Comparison of ENCODE assay signal across 8 cellular contexts in genomic region chr9:114506082-114506390, GRCh38. TPM values are rescaled to one million over a fixed set of nuclear protein-coding genes. Genes with fewer than 3 reads are reported as not detected.
DNase-seq lines count a peak whose midpoint lies in the region; ATAC-seq lines count a peak whose summit lies in the region.

No MANE protein-coding gene starts in this region.

- DNase-seq in T-helper 1 cell (no peak), immature natural killer cell (no peak), COLO668 (lab: John Stamatoyannopoulos, UW; ENCODE audit: unreplicated experiment) (no peak), germinal center (ENCODE audit: low spot score) (no peak)
- no peak for DNase-seq in activated naive CD4-positive, alpha-beta T cell treated with anti-CD3 and anti-CD28 coated beads, Interleukin-2, amount 50 U/mL, for 72 hours (ENCODE audit: low spot score in 2 of 2)
- DNase-seq in stimulated activated CD4-positive, alpha-beta T cell treated with anti-CD3 and anti-CD28 coated beads, Interleukin-4, amount 100 ng/mL, for 1 hour: no peak

- H3K27me3 Mint-ChIP-seq in T-helper 1 cell treated with Interleukin-12 subunit alpha and Interleukin-12 subunit beta and Interleukin-4 antibody, amounts not matched to agents 30 μg/mL and 1 μg/mL, for 36 hours (ENCODE audit: low read depth): peaks cover 75% of the 10 kb centered on the region
- peaks cover 15 to 38% (median 23%) of the 10 kb centered on the region in 3 donors for H3K27me3 Mint-ChIP-seq in immature natural killer cell (ENCODE audit: low read depth in 3 of 3)
- no peaks in the 10 kb centered on the region for H3K27me3 Mint-ChIP-seq in stimulated activated memory B cell treated with anti-CD40 and anti-IgM and Interleukin-4, amounts not matched to agents 10 μg/mL and 1 μg/mL and 100 μg/mL, for 72 hours

- ATAC-seq in activated naive CD4-positive, alpha-beta T cell treated with anti-CD3 and anti-CD28 coated beads, Interleukin-2, amount 50 U/mL, for 72 hours: no peak
- no peak for ATAC-seq in stimulated activated memory B cell treated with anti-CD40 and anti-IgM and Interleukin-4, amounts not matched to agents 10 μg/mL and 1 μg/mL and 100 μg/mL, for 72 hours

- no peaks in the 10 kb centered on the region for H3K9me3 Mint-ChIP-seq in T-helper 1 cell treated with Interleukin-12 subunit alpha and Interleukin-12 subunit beta and Interleukin-4 antibody, amounts not matched to agents 30 μg/mL and 1 μg/mL, for 36 hours
- H3K9me3 Mint-ChIP-seq in activated naive CD4-positive, alpha-beta T cell treated with anti-CD3 and anti-CD28 coated beads, Interleukin-2, amount 50 U/mL, for 72 hours: no peaks in the 10 kb centered on the region
- H3K9me3 Mint-ChIP-seq in immature natural killer cell: peaks cover 0 to 2% (median 0%) of the 10 kb centered on the region in 6 donors
- H3K9me3 Mint-ChIP-seq in stimulated activated memory B cell treated with anti-CD40 and anti-IgM and Interleukin-4, amounts not matched to agents 10 μg/mL and 1 μg/mL and 100 μg/mL, for 72 hours: no peaks in the 10 kb centered on the region

- H3K36me3 Mint-ChIP-seq in T-helper 1 cell treated with Interleukin-12 subunit alpha and Interleukin-12 subunit beta and Interleukin-4 antibody, amounts not matched to agents 30 μg/mL and 1 μg/mL, for 36 hours (ENCODE audit: low read depth): no peaks in the 10 kb centered on the region
- H3K36me3 Mint-ChIP-seq in activated naive CD4-positive, alpha-beta T cell treated with anti-CD3 and anti-CD28 coated beads, Interleukin-2, amount 50 U/mL, for 72 hours: no peaks in the 10 kb centered on the region
- H3K36me3 Mint-ChIP-seq in immature natural killer cell: no peaks in the 10 kb centered on the region
- H3K36me3 Mint-ChIP-seq in stimulated activated memory B cell treated with anti-CD40 and anti-IgM and Interleukin-4, amounts not matched to agents 10 μg/mL and 1 μg/mL and 100 μg/mL, for 72 hours: no peaks in the 10 kb centered on the region

- H3K4me1 Mint-ChIP-seq in T-helper 1 cell treated with Interleukin-12 subunit alpha and Interleukin-12 subunit beta and Interleukin-4 antibody, amounts not matched to agents 30 μg/mL and 1 μg/mL, for 36 hours (ENCODE audit: low read depth): peaks cover 13% of the 10 kb centered on the region
- peaks cover 27 to 36% of the 10 kb centered on the region in 2 donors for H3K4me1 Mint-ChIP-seq in immature natural killer cell
- H3K4me1 Mint-ChIP-seq in stimulated activated memory B cell treated with anti-CD40 and anti-IgM and Interleukin-4, amounts not matched to agents 10 μg/mL and 1 μg/mL and 100 μg/mL, for 72 hours: peaks cover 43% of the 10 kb centered on the region

- no peak overlapping the region for H3K27ac Mint-ChIP-seq in T-helper 1 cell treated with Interleukin-12 subunit alpha and Interleukin-12 subunit beta and Interleukin-4 antibody, amounts not matched to agents 30 μg/mL and 1 μg/mL, for 36 hours
- H3K27ac Mint-ChIP-seq in activated naive CD4-positive, alpha-beta T cell treated with anti-CD3 and anti-CD28 coated beads, Interleukin-2, amount 50 U/mL, for 72 hours: peak overlapping the region; percentile 80 to 94
- peak overlapping the region in 5 of 6 donors; percentile 84 to 94 (median 93) for H3K27ac Mint-ChIP-seq in immature natural killer cell
- peak overlapping the region; percentile 89 for H3K27ac Mint-ChIP-seq in stimulated activated memory B cell treated with anti-CD40 and anti-IgM and Interleukin-4, amounts not matched to agents 10 μg/mL and 1 μg/mL and 100 μg/mL, for 72 hours

- peak overlapping the region; percentile 80 for H3K4me3 Mint-ChIP-seq in T-helper 1 cell treated with Interleukin-12 subunit alpha and Interleukin-12 subunit beta and Interleukin-4 antibody, amounts not matched to agents 30 μg/mL and 1 μg/mL, for 36 hours
- H3K4me3 Mint-ChIP-seq in immature natural killer cell: peak overlapping the region; percentile 86 to 92 (median 87)
- peak overlapping the region; percentile 92 for H3K4me3 Mint-ChIP-seq in stimulated activated memory B cell treated with anti-CD40 and anti-IgM and Interleukin-4, amounts not matched to agents 10 μg/mL and 1 μg/mL and 100 μg/mL, for 72 hours

RNA-seq across cellular contexts. Expression of gene WHRN, which starts 0.8 kb away (rescaled TPM):
- 1 to 10 TPM; 4.7 to 5.2 TPM for total RNA-seq in activated naive CD4-positive, alpha-beta T cell treated with anti-CD3 and anti-CD28 coated beads, Interleukin-2, amount 50 U/mL, for 72 hours
- polyA plus RNA-seq in immature natural killer cell: 1 to 10 TPM in 2 of 3 donors, under 1 TPM in 1; 0.22 to 1.4 (median 1.0) TPM
